21 cellular contexts compared by ENCODE assay signal in the genomic region with DNA sequence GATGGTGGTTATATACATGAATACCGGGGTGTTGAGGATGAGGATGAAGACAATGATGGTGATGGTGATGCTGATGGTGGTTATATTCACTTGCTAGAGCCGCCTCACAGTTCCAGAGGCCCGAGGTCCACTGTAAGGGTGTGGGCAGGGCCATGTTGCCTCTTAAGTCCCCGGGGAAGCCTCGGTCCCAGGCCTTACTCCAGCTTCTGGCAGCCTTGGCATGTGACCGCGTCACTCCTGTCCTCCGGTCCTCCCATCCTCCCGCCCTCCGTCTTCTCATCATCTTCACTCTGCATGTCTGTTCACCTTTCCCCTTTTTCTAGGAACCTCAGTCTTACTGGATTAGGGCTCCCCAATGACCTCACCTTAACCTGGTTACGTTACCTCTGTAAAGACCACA. TPM values are rescaled to one million over a fixed set of nuclear protein-coding genes. Genes with fewer than 3 reads are reported as not detected.
DNase-seq lines count a peak whose midpoint lies in the region; ATAC-seq, FAIRE-seq and TF ChIP-seq lines count a peak whose summit lies in the region.
"Had no signal": no experiment of that assay in that cellular context is flagged by ENCODE, and none has a peak within 500 bp of the region (broad histone marks: within the 10 kb centered on the region; RNA-seq: fewer than 3 reads in every experiment).

No MANE protein-coding gene starts in this region.

- TF ChIP-seq POLR2A in K562 (conservative IDR thresholded peaks at IDR 0.05), result no peak

- H3K79me2 ChIP-seq in K562 (ENCODE audit: control insufficient read depth, insufficient read depth, low read length), result no peaks in the 10 kb centered on the region

- intact Hi-C loops in K562 (cut with micrococcal nuclease), result no loop called here
- intact Hi-C loops in lower lobe of right lung (cut with DNase I), result no loop called here

- H3K9me3 ChIP-seq in K562 (replicated peaks; ENCODE audit: control insufficient read depth, insufficient read depth, low read depth, low read length) (no peaks in the 10 kb centered on the region), lower lobe of right lung (no peaks in the 10 kb centered on the region), neuronal stem cell (replicated peaks in 1 of 2; ENCODE audit: control insufficient read depth in 2 of 2, insufficient read depth in 1 of 2, low read depth in 1 of 2, low read length in 2 of 2) (no peaks in the 10 kb centered on the region)

- H2BK12ac ChIP-seq in neuronal stem cell (ENCODE audit: low read length), result peak overlapping the region; percentile 75

- H3K36me3 ChIP-seq in K562 (ENCODE audit: control insufficient read depth, insufficient read depth, low read length) (no peaks in the 10 kb centered on the region), lower lobe of right lung (no peaks in the 10 kb centered on the region), neuronal stem cell (replicated peaks in 1 of 2; ENCODE audit: control insufficient read depth in 2 of 2, insufficient read depth in 2 of 2, low read length in 2 of 2) (no peaks in the 10 kb centered on the region)

- H3K27ac ChIP-seq in K562 (ENCODE audit: extremely low read depth, low read depth, low read length), result no peak overlapping the region
- no peak overlapping the region for H3K27ac ChIP-seq in lower lobe of right lung
- H3K27ac ChIP-seq in neuronal stem cell (replicated peaks; ENCODE audit: low read length), result no peak overlapping the region
- H3K27ac ChIP-seq: C4-2B, GM23248, SK-N-MC had no signal

- WGBS in K562 (ENCODE audit: insufficient coverage, low coverage, missing lambda C conversion rate), result 28% methylated on average over 11 of the region's 11 CpGs
- WGBS in neuronal stem cell (ENCODE audit: extremely low coverage in 2 of 2, insufficient read length in 2 of 2, insufficient replicate concordance in 1 of 2), 2 donors, result no CpG with 5 or more reads among the region's 11 CpGs

- no peak overlapping the region for H3K4me2 ChIP-seq in K562 (ENCODE audit: insufficient read depth, low read length)
- H3K4me2 ChIP-seq in neuronal stem cell (ENCODE audit: insufficient read depth, low read length, poor library complexity, severe bottlenecking), result no peak overlapping the region

- ATAC-seq in K562 (no peak), lower lobe of right lung (no peak), GM19452 (IDR thresholded peaks at IDR 0.05; ENCODE audit: unreplicated experiment) (no peak), GM21423 (IDR thresholded peaks at IDR 0.05; ENCODE audit: unreplicated experiment) (no peak)
- ATAC-seq: HCT116 had no signal

- no peak overlapping the region for H2BK120ac ChIP-seq in neuronal stem cell (ENCODE audit: low read depth, low read length)

- no peaks in the 10 kb centered on the region for H3K9me1 ChIP-seq in K562 (ENCODE audit: control insufficient read depth, insufficient read depth, low read length)

- POLR2A ChIA-PET in K562 (lab: Yijun Ruan, JAX), result no interaction called here

- H4K20me1 ChIP-seq in K562 (replicated peaks; ENCODE audit: control insufficient read depth, insufficient read depth, low read length), result no peaks in the 10 kb centered on the region

- no peak overlapping the region for H3K4ac ChIP-seq in neuronal stem cell (ENCODE audit: low read length)

- peaks cover 1% of the 10 kb centered on the region for H3K79me1 ChIP-seq in neuronal stem cell (ENCODE audit: low read depth, low read length)

- CTCF ChIA-PET in K562 (lab: Yijun Ruan, JAX; ENCODE audit: low intra/inter-chr PET ratio), result no interaction called here

- BruUV-seq in K562 (replicated peaks; lab: Mats Ljungman, UMichigan), result no TSS peak

- H3K4me3 ChIP-seq in K562, result no peak overlapping the region
- no peak overlapping the region for H3K4me3 ChIP-seq in lower lobe of right lung
- H3K4me3 ChIP-seq in neuronal stem cell (ENCODE audit: low read length in 2 of 2), result no peak overlapping the region
- H3K4me3 ChIP-seq: GM23248, SK-N-MC had no signal

- DNase-seq in K562 (ENCODE audit: extremely low read depth in 1 of 4, low spot score in 3 of 4) (no peak), lower lobe of right lung (peak; percentile 39), neuronal stem cell (ENCODE audit: low spot score) (no peak), NCI-H524 treated with DMSO at 0.1 percent for 48 hours (lab: John Stamatoyannopoulos, UW) (no peak), COR-L47 (lab: John Stamatoyannopoulos, UW) (no peak)
- DNase-seq: AML-193, DMS 273 treated with DMSO at 0.1 percent for 48 hours, GM23248, NCI-H1092 treated with DMSO at 0.1 percent for 48 hours, NCI-H2081, NCI-H446 treated with DMSO at 0.1 percent for 48 hours, NCI-H82, OCI-M1, SHP77 had no signal

- H4K8ac ChIP-seq in neuronal stem cell (ENCODE audit: low read depth, low read length), result no peak overlapping the region

- no peak for TF ChIP-seq CTCF in K562 (IDR thresholded peaks at IDR 0.05 in 2 of 3, conservative IDR thresholded peaks at IDR 0.05 in 1 of 3; ENCODE audit: insufficient read depth in 2 of 3, low read depth in 1 of 3, low read length in 3 of 3)
- TF ChIP-seq CTCF in lower lobe of right lung (IDR thresholded peaks at IDR 0.05), result no peak

- H3K4me1 ChIP-seq in K562 (replicated peaks in 1 of 2; ENCODE audit: control insufficient read depth in 2 of 2, insufficient read depth in 2 of 2, low read length in 2 of 2), result peaks cover 10 to 28% of the 10 kb centered on the region in 2 experiments
- peaks cover 16% of the 10 kb centered on the region for H3K4me1 ChIP-seq in lower lobe of right lung
- peaks cover 17 to 20% of the 10 kb centered on the region in 2 donors for H3K4me1 ChIP-seq in neuronal stem cell (ENCODE audit: control insufficient read depth in 2 of 2, insufficient read depth in 1 of 2, low read depth in 1 of 2, low read length in 2 of 2)

- no peak overlapping the region for H3K14ac ChIP-seq in neuronal stem cell (ENCODE audit: low read length)

- H3K27me3 ChIP-seq in K562 (ENCODE audit: control insufficient read depth in 2 of 2, insufficient read depth in 2 of 2, low read length in 2 of 2) (no peaks in the 10 kb centered on the region), lower lobe of right lung (ENCODE audit: low read depth) (peaks cover 9% of the 10 kb centered on the region), neuronal stem cell (ENCODE audit: control insufficient read depth in 3 of 3, insufficient read depth in 3 of 3, low read depth in 1 of 3, low read length in 3 of 3) (no peaks in the 10 kb centered on the region)

- in situ Hi-C loops in K562 (cut with MboI), result no loop called here

- H3K18ac ChIP-seq in neuronal stem cell (ENCODE audit: low read length), result no peak overlapping the region

- peak overlapping the region; percentile 3 for H2AK5ac ChIP-seq in neuronal stem cell (ENCODE audit: low read depth, low read length)

- H2BK5ac ChIP-seq in neuronal stem cell (ENCODE audit: low read length), result no peak overlapping the region

- no peak overlapping the region for H3K23ac ChIP-seq in neuronal stem cell (ENCODE audit: low read depth, low read length, poor library complexity)

- TF ChIP-seq EP300 in K562 (IDR thresholded peaks at IDR 0.05; ENCODE audit: low read length), result no peak

- no peak for FAIRE-seq in K562 (lab: Jason Lieb, UNC)
- FAIRE-seq: G401.6 had no signal

- H2AFZ ChIP-seq in K562 (ENCODE audit: low read depth, low read length), result no peak overlapping the region
- no peak overlapping the region for H2AFZ ChIP-seq in neuronal stem cell (ENCODE audit: low read length)
- H2AFZ ChIP-seq: GM23248 had no signal

- no peak for TF ChIP-seq RAD21 in K562 (CRISPR knock-in tag; conservative IDR thresholded peaks at IDR 0.05 in 1 of 2, IDR thresholded peaks at IDR 0.05 in 1 of 2)

- no peak overlapping the region for H4K91ac ChIP-seq in neuronal stem cell (ENCODE audit: low read depth, low read length, poor library complexity)

- no peak overlapping the region for H2BK15ac ChIP-seq in neuronal stem cell (ENCODE audit: low read length)

- no peak overlapping the region for H3K9ac ChIP-seq in K562 (ENCODE audit: insufficient read depth in 1 of 2, low read depth in 2 of 2, low read length in 2 of 2)
- no peak overlapping the region for H3K9ac ChIP-seq in neuronal stem cell (ENCODE audit: low read depth, low read length, poor library complexity)
- H3K9ac ChIP-seq: GM23248 had no signal

TF ChIP-seq in K562, 482 proteins besides CTCF, POLR2A, EP300 and RAD21 (continues in another document):
- TF ChIP-seq SP2 (IDR thresholded peaks at IDR 0.05; ENCODE audit: extremely low read depth, low read depth, low read length, poor library complexity, severe bottlenecking) (no peak), CTBP1 (IDR thresholded peaks at IDR 0.05; ENCODE audit: borderline replicate concordance) (0 out of 2 replicates have a peak, but pooled peaks have one; percentile 16), MAZ (CRISPR knock-in tag; conservative IDR thresholded peaks at IDR 0.05 in 1 of 2, IDR thresholded peaks at IDR 0.05 in 1 of 2) (no peak)

RNA-seq across cellular contexts. Expression of a gene that starts 54.6 kb away (rescaled TPM):
- not detected in 2 replicates for total RNA-seq in K562 (2011; cell fraction: chromatin; rRNA removed; ENCODE audit: low replicate concordance)
- total RNA-seq in K562 (2011; cell fraction: nucleolus; rRNA removed), result not detected in 2 replicates
- not detected in 2 replicates for total RNA-seq in K562 (2011; cell fraction: nucleoplasm; rRNA removed)
- total RNA-seq in K562 (2014; rRNA removed) (0.32 TPM in 1 of 2 replicates, not detected in the other), K562 (2014; rRNA removed; fragmentation: Illumina TruSeq; extraction: Trizol) (not detected in 2 replicates), K562 (2015; rRNA removed; fragmentation: Illumina TruSeq; extraction: Trizol) (not detected in 2 replicates), K562 (2021) (not detected in 2 replicates), lower lobe of right lung (not detected)
- polyA plus RNA-seq in K562 (2011; rRNA removed) (0.20 TPM in 1 of 2 replicates, not detected in the other), K562 (2014; fragmentation: Illumina TruSeq; extraction: Trizol) (not detected in 2 replicates), K562 (2014; fragmentation: Nextera tagmentation; extraction: Ambion mirVana) (under 1 TPM in 1 of 2 experiments, not detected in 1; 0.10 TPM), K562 (2014; rRNA removed) (0.23 TPM in 1 of 2 replicates, not detected in the other)
- 0.66 TPM in 1 of 2 replicates, not detected in the other for polyA plus RNA-seq in K562 (2011; cell fraction: cytosol; rRNA removed)
- not detected in 2 replicates for polyA plus RNA-seq in K562 (2011; cell fraction: nucleus; rRNA removed)
- polyA plus RNA-seq in K562 (2012), result not detected in 2 replicates
- not detected in 2 replicates for polyA minus RNA-seq in K562 (2011; rRNA and poly(A)+ RNA removed)
- not detected in 2 replicates for polyA minus RNA-seq in K562 (2011; cell fraction: cytosol; rRNA and poly(A)+ RNA removed)
- not detected in 2 replicates for polyA minus RNA-seq in K562 (2011; cell fraction: nucleus; rRNA and poly(A)+ RNA removed)
- not detected for polyA plus RNA-seq in neuronal stem cell (2013, experiment 1 of 2)
- not detected for polyA plus RNA-seq in neuronal stem cell (2013, experiment 2 of 2)
- total RNA-seq: GM23248, RPMI7951 had no signal
- polyA plus RNA-seq: GM23248 had no signal
